ENCODE assay signal across 9 cellular contexts in the genomic region with DNA sequence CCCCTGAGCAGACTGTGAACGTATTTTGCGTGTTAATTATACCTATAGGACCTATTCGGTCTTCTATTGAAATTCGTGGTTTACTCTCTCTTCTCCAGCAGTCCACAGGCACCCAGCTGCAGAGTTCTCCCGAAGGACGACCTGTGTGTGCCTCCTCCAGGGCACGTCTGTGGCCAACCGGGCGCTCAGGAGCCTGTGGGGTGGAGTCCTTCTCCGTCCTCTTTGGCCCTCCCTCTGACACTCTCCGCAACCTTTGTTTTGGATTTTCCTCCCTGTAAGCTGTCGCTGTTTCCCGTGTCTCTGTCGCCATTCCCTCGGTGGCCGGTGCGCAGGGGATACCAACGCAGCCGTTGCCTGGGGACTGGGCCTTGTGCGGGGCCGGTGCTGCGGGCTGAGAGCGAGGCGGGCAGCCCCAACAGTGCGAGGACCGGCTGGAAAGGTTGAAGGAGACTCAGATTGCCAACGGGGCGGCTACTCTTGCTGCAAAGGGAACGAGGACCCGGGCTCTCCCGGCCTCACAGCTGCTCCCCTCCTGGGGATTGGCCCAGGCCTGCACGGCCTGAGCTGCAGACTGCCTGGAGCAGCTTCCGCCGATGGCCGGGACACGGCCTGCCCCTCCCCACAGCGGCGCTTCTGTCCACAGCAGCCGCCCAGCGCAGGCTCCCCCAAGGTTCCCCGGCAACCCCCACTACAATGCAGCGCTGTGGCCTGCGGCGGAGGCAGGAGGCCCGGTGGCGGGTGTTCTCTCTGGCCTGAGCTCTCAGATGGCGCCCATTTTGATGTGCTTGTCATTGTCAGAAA.
DNase-seq lines count a peak whose midpoint lies in the region; ATAC-seq and TF ChIP-seq lines count a peak whose summit lies in the region.
"Had no signal": no experiment of that assay in that cellular context is flagged by ENCODE, and none has a peak within 500 bp of the region (broad histone marks: within the 10 kb centered on the region; RNA-seq: fewer than 3 reads in every experiment).

No MANE protein-coding gene starts in this region.

- H3K4me1 ChIP-seq in ACC112 (ENCODE audit: control insufficient read depth, insufficient read depth, low read length, unreplicated experiment) (peaks cover 29% of the 10 kb centered on the region), Peyer's patch (no peaks in the 10 kb centered on the region), neuron (ENCODE audit: insufficient read depth, low read length) (no peaks in the 10 kb centered on the region)

- H2AFZ ChIP-seq in ACC112 (ENCODE audit: low read length, unreplicated experiment) (peak overlapping the region; percentile 95), neuron (ENCODE audit: low read depth, low read length) (peak overlapping the region; percentile 55)

- H3K36me3 ChIP-seq in ACC112 (ENCODE audit: insufficient read depth, low read length), result no peaks in the 10 kb centered on the region
- no peaks in the 10 kb centered on the region for H3K36me3 ChIP-seq in Peyer's patch
- no peaks in the 10 kb centered on the region for H3K36me3 ChIP-seq in neuron (ENCODE audit: insufficient read depth, low read length)

- peak overlapping the region; percentile 49; the same call in 1 of the 2 replicates for H3K4me3 ChIP-seq in ACC112 (ENCODE audit: low read depth, low read length)
- H3K4me3 ChIP-seq in Peyer's patch, result no peak overlapping the region
- no peak overlapping the region for H3K4me3 ChIP-seq in neuron (ENCODE audit: low read length)

- intact Hi-C loops in head of caudate nucleus (cut with DNase I), result loop anchor here (10.0 kb wide), 1 partner anchor 1865 kb away; no protein-coding TSS in a partner anchor

- H3K9me3 ChIP-seq in Peyer's patch, result no peaks in the 10 kb centered on the region
- H3K9me3 ChIP-seq in neuron (ENCODE audit: low read length), result no peaks in the 10 kb centered on the region

- POLR2A ChIA-PET in T-cell (lab: Charles Lee), result no interaction called here

- H3K79me2 ChIP-seq in ACC112 (ENCODE audit: control insufficient read depth, insufficient read depth, low read length, unreplicated experiment), result no peaks in the 10 kb centered on the region

- CTCF ChIA-PET in T-cell (lab: Charles Lee), result no interaction called here

- H3K27me3 ChIP-seq in ACC112 (ENCODE audit: insufficient read depth, low read length) (no peaks in the 10 kb centered on the region), Peyer's patch (no peaks in the 10 kb centered on the region), neuron (ENCODE audit: insufficient read depth, low read length) (no peaks in the 10 kb centered on the region)

- no peak overlapping the region for H3K27ac Mint-ChIP-seq in T-cell
- H3K27ac Mint-ChIP-seq: activated naive CD4-positive, alpha-beta T cell treated with anti-CD3 and anti-CD28 coated beads, Interleukin-2, amount 50 U/mL, for 24 hours had no signal

- ATAC-seq in T-cell (replicated peaks in 1 of 4), result no peak

- no peak for TF ChIP-seq CTCF in Peyer's patch (IDR thresholded peaks at IDR 0.05)

- no peak overlapping the region for H3K4me3 Mint-ChIP-seq in T-cell
- H3K4me3 Mint-ChIP-seq: activated naive CD4-positive, alpha-beta T cell treated with anti-CD3 and anti-CD28 coated beads, Interleukin-2, amount 50 U/mL, for 24 hours had no signal

- H3K27ac ChIP-seq in ACC112 (ENCODE audit: low read depth, low read length), result peak overlapping the region; percentile 80
- peak overlapping the region in 3 of 4 donors; percentile 19 to 75 (median 67) for H3K27ac ChIP-seq in Peyer's patch

- H3K4me1 Mint-ChIP-seq in T-cell, result peaks cover 6 to 17% (median 7%) of the 10 kb centered on the region in 3 donors
- H3K4me1 Mint-ChIP-seq: activated naive CD4-positive, alpha-beta T cell treated with anti-CD3 and anti-CD28 coated beads, Interleukin-2, amount 50 U/mL, for 24 hours had no signal

- H3K9me3 Mint-ChIP-seq in T-cell, result no peaks in the 10 kb centered on the region
- H3K9me3 Mint-ChIP-seq: activated naive CD4-positive, alpha-beta T cell treated with anti-CD3 and anti-CD28 coated beads, Interleukin-2, amount 50 U/mL, for 24 hours had no signal

- peaks cover 45 to 58% of the 10 kb centered on the region in 2 donors for H3K27me3 Mint-ChIP-seq in T-cell

- DNase-seq in Peyer's patch (peak in 1 of 3 donors; percentile 50), head of caudate nucleus (peak in 39 of 42 donors; percentile 5 to 64 (median 40)), SKM-1 (lab: John Stamatoyannopoulos, UW; ENCODE audit: unreplicated experiment) (no peak), T-cell (no peak), middle frontal gyrus (ENCODE audit: extremely low spot score, low spot score) (no peak)
- DNase-seq in stimulated activated CD4-positive, alpha-beta T cell treated with anti-CD3 and anti-CD28 coated beads, Interleukin-12 subunit alpha, Interleukin-12 subunit beta, amount 100 ng/mL, for 4 hours, result no peak

- no peaks in the 10 kb centered on the region for H3K36me3 Mint-ChIP-seq in T-cell
- H3K36me3 Mint-ChIP-seq: activated naive CD4-positive, alpha-beta T cell treated with anti-CD3 and anti-CD28 coated beads, Interleukin-2, amount 50 U/mL, for 24 hours had no signal

- TF ChIP-seq POLR2A in Peyer's patch (IDR thresholded peaks at IDR 0.05), result no peak

Comparison
In these comparisons a context has a peak if more than half of its experiments do, and no peak if none do; other contexts are left out.
1. DNase-seq: peak in head of caudate nucleus (39 of 42); none in SKM-1 (single experiment), stimulated activated CD4-positive, alpha-beta T cell treated with anti-CD3 and anti-CD28 coated beads, Interleukin-12 subunit alpha, Interleukin-12 subunit beta, amount 100 ng/mL, for 4 hours (single experiment), T-cell (0 of 34) and middle frontal gyrus (single experiment).